Comparison of ENCODE assay signal across 19 cellular contexts in the genomic region with DNA sequence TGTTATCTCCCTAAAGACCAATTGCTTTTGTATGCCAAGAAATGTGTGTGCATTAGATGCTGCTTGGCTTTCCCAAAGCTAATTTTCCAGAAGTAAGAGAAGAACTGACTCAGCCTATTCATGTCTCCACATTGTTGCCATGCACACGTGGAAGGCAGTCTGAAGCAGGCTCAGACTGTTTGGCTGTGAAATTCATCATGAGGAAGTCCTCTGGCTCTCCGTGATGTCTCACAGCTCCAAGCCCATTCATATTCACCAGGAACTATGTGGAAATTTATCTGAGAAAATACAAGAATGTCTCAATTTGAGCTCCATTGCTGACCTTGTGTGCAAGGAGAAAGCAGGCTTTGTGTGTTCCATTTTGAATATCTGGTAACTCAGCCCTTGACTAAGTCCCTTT.
A peak's percentile ranks its signal among the peaks of the same experiment; 100 is the strongest.
DNase-seq lines count a peak whose midpoint lies in the region; ATAC-seq and TF ChIP-seq lines count a peak whose summit lies in the region.
"Had no signal": no experiment of that assay in that cellular context is flagged by ENCODE, and none has a peak within 500 bp of the region (broad histone marks: within the 10 kb centered on the region; RNA-seq: fewer than 3 reads in every experiment).

No MANE protein-coding gene starts in this region.

- CTCF ChIA-PET in activated CD8-positive, alpha-beta memory T cell treated with anti-CD3 and anti-CD28 coated beads, Interleukin-2, amount 10 ng/mL, durations not matched to agents 7 days and 5 days (lab: Charles Lee): no interaction called here

- peak overlapping the region; percentile 85 for H2AFZ ChIP-seq in neural progenitor cell (replicated peaks)

- H3K4me1 ChIP-seq in neural progenitor cell (peaks cover 16% of the 10 kb centered on the region), mesendoderm (ENCODE audit: control insufficient read depth, low read depth, low read length) (no peaks in the 10 kb centered on the region)
- H3K4me1 ChIP-seq: gastrocnemius medialis, SJSA1, upper lobe of right lung had no signal

- no peak for ATAC-seq in activated CD8-positive, alpha-beta memory T cell treated with anti-CD3 and anti-CD28 coated beads, Interleukin-2, amount 10 ng/mL, durations not matched to agents 7 days and 5 days
- ATAC-seq in GM21381 (IDR thresholded peaks at IDR 0.05; ENCODE audit: unreplicated experiment): no peak
- ATAC-seq: gastrocnemius medialis, upper lobe of right lung had no signal

- no peak overlapping the region for H3K27ac Mint-ChIP-seq in neural progenitor cell
- no peak overlapping the region for H3K27ac Mint-ChIP-seq in activated CD8-positive, alpha-beta memory T cell treated with anti-CD3 and anti-CD28 coated beads, Interleukin-2, amount 10 ng/mL, durations not matched to agents 7 days and 5 days
- H3K27ac Mint-ChIP-seq: activated naive CD8-positive, alpha-beta T cell treated with anti-CD3 and anti-CD28 coated beads for 36 hours had no signal

- no peaks in the 10 kb centered on the region for H3K36me3 Mint-ChIP-seq in neural progenitor cell
- no peaks in the 10 kb centered on the region for H3K36me3 Mint-ChIP-seq in activated CD8-positive, alpha-beta memory T cell treated with anti-CD3 and anti-CD28 coated beads, Interleukin-2, amount 10 ng/mL, durations not matched to agents 7 days and 5 days
- H3K36me3 Mint-ChIP-seq: activated naive CD8-positive, alpha-beta T cell treated with anti-CD3 and anti-CD28 coated beads for 36 hours had no signal

- H3K9me3 ChIP-seq in neural progenitor cell (ENCODE audit: low read depth): no peaks in the 10 kb centered on the region
- H3K9me3 ChIP-seq: BLaER1, gastrocnemius medialis, SJSA1, upper lobe of right lung had no signal

- DNase-seq in Daoy (ENCODE audit: low read depth) (peak; percentile 6), RPMI7951 (ENCODE audit: low read depth) (peak; percentile 56), epithelial cell of prostate (ENCODE audit: low read depth, low spot score) (peak; percentile 69), neural progenitor cell (ENCODE audit: low spot score) (no peak), NCI-H526 (lab: John Stamatoyannopoulos, UW) (no peak), mesendoderm (no peak)
- no peak for DNase-seq in activated CD8-positive, alpha-beta memory T cell treated with anti-CD3 and anti-CD28 coated beads, Interleukin-2, amount 10 ng/mL, durations not matched to agents 7 days and 5 days
- DNase-seq: activated CD4-positive, CD25-positive, alpha-beta regulatory T cell; activated naive CD8-positive, alpha-beta T cell treated with anti-CD3 and anti-CD28 coated beads for 36 hours; activated T-cell treated with anti-CD3 and anti-CD28 coated beads for 4 hours; cortex of kidney; gastrocnemius medialis; islet precursor cell; NK-92 treated with Interleukin-12 subunit alpha and Interleukin-12 subunit beta, amount 100 ng/mL, for 24 hours; stimulated activated CD4-positive, alpha-beta T cell treated with anti-CD3 and anti-CD28 coated beads, Interleukin-2, amount 100 ng/mL, for 24 hours; upper lobe of right lung had no signal

- WGBS in mesendoderm (ENCODE audit: extremely low coverage, insufficient coverage, low lambda C conversion rate): no CpG with 5 or more reads among the region's 2 CpGs

- H3K27me3 ChIP-seq in neural progenitor cell (no peaks in the 10 kb centered on the region), mesendoderm (ENCODE audit: insufficient read depth, low read length, poor library complexity) (no peaks in the 10 kb centered on the region)
- H3K27me3 ChIP-seq: BLaER1, gastrocnemius medialis, SJSA1, upper lobe of right lung had no signal

- no peak overlapping the region for H2BK5ac ChIP-seq in mesendoderm (ENCODE audit: low read length)

- H2BK120ac ChIP-seq in mesendoderm (ENCODE audit: low read depth, low read length): no peak overlapping the region

- TF ChIP-seq CTCF in neural progenitor cell (IDR thresholded peaks at IDR 0.05): no peak

- peaks cover 19% of the 10 kb centered on the region for H3K4me1 Mint-ChIP-seq in neural progenitor cell
- no peaks in the 10 kb centered on the region for H3K4me1 Mint-ChIP-seq in activated CD8-positive, alpha-beta memory T cell treated with anti-CD3 and anti-CD28 coated beads, Interleukin-2, amount 10 ng/mL, durations not matched to agents 7 days and 5 days
- H3K4me1 Mint-ChIP-seq: activated naive CD8-positive, alpha-beta T cell treated with anti-CD3 and anti-CD28 coated beads for 36 hours had no signal

- H3K36me3 ChIP-seq in neural progenitor cell: no peaks in the 10 kb centered on the region
- H3K36me3 ChIP-seq in mesendoderm (ENCODE audit: control insufficient read depth, insufficient read depth, low read length): no peaks in the 10 kb centered on the region
- H3K36me3 ChIP-seq: BLaER1, gastrocnemius medialis, SJSA1, upper lobe of right lung had no signal

- H3K18ac ChIP-seq in mesendoderm (ENCODE audit: low read length): no peak overlapping the region

- H3K9ac ChIP-seq in neural progenitor cell (no peak overlapping the region), mesendoderm (ENCODE audit: low read length) (no peak overlapping the region)
- H3K9ac ChIP-seq: BLaER1 had no signal

- H3K4ac ChIP-seq in mesendoderm (ENCODE audit: low read depth, low read length): no peak overlapping the region

- no peak overlapping the region for H3K56ac ChIP-seq in mesendoderm (ENCODE audit: low read length)

- H3K79me1 ChIP-seq in mesendoderm (ENCODE audit: low read length): no peaks in the 10 kb centered on the region

- no peaks in the 10 kb centered on the region for H3K9me3 Mint-ChIP-seq in neural progenitor cell
- no peaks in the 10 kb centered on the region for H3K9me3 Mint-ChIP-seq in activated CD8-positive, alpha-beta memory T cell treated with anti-CD3 and anti-CD28 coated beads, Interleukin-2, amount 10 ng/mL, durations not matched to agents 7 days and 5 days (ENCODE audit: low read depth)
- H3K9me3 Mint-ChIP-seq: activated naive CD8-positive, alpha-beta T cell treated with anti-CD3 and anti-CD28 coated beads for 36 hours had no signal

- H3K79me2 ChIP-seq in neural progenitor cell (ENCODE audit: low read depth) (no peaks in the 10 kb centered on the region), mesendoderm (ENCODE audit: control insufficient read depth, insufficient read depth, low read length) (no peaks in the 10 kb centered on the region)

- peaks cover 2% of the 10 kb centered on the region for H3K27me3 Mint-ChIP-seq in neural progenitor cell (ENCODE audit: insufficient read depth, low read depth)
- H3K27me3 Mint-ChIP-seq in activated CD8-positive, alpha-beta memory T cell treated with anti-CD3 and anti-CD28 coated beads, Interleukin-2, amount 10 ng/mL, durations not matched to agents 7 days and 5 days: no peaks in the 10 kb centered on the region
- H3K27me3 Mint-ChIP-seq: activated naive CD8-positive, alpha-beta T cell treated with anti-CD3 and anti-CD28 coated beads for 36 hours had no signal

- no peak overlapping the region for H4K8ac ChIP-seq in mesendoderm (ENCODE audit: low read depth, low read length)

- no peak overlapping the region for H2AK5ac ChIP-seq in mesendoderm (ENCODE audit: low read length)

- no peak overlapping the region for H3K23ac ChIP-seq in mesendoderm (ENCODE audit: low read length)

- peaks cover 6% of the 10 kb centered on the region for H3F3A ChIP-seq in neural progenitor cell (ENCODE audit: low read depth)

- H3K4me3 ChIP-seq in neural progenitor cell (no peak overlapping the region), mesendoderm (ENCODE audit: low read length) (no peak overlapping the region)
- H3K4me3 ChIP-seq: BLaER1, gastrocnemius medialis, SJSA1, upper lobe of right lung had no signal

- H4K20me1 ChIP-seq in neural progenitor cell (ENCODE audit: low read depth): no peaks in the 10 kb centered on the region
- H4K20me1 ChIP-seq: BLaER1 had no signal

- H4K5ac ChIP-seq in mesendoderm (ENCODE audit: low read length): no peak overlapping the region

- no peak overlapping the region for H2BK15ac ChIP-seq in mesendoderm (replicated peaks; ENCODE audit: low read depth)

- no peak overlapping the region for H3K4me3 Mint-ChIP-seq in neural progenitor cell
- H3K4me3 Mint-ChIP-seq in activated CD8-positive, alpha-beta memory T cell treated with anti-CD3 and anti-CD28 coated beads, Interleukin-2, amount 10 ng/mL, durations not matched to agents 7 days and 5 days: no peak overlapping the region
- H3K4me3 Mint-ChIP-seq: activated naive CD8-positive, alpha-beta T cell treated with anti-CD3 and anti-CD28 coated beads for 36 hours had no signal

- H3K27ac ChIP-seq in epithelial cell of prostate (peak overlapping the region; percentile 15), neural progenitor cell (no peak overlapping the region), mesendoderm (ENCODE audit: low read depth, low read length) (no peak overlapping the region)
- H3K27ac ChIP-seq: BLaER1, gastrocnemius medialis, SJSA1, upper lobe of right lung had no signal

- no peak overlapping the region for H3K4me2 ChIP-seq in neural progenitor cell
- no peak overlapping the region for H3K4me2 ChIP-seq in mesendoderm (ENCODE audit: low read length)
- H3K4me2 ChIP-seq: BLaER1 had no signal

Comparison
In these comparisons a context has a peak if more than half of its experiments do, and no peak if none do; other contexts are left out.
1. DNase-seq: peak in Daoy (single experiment), RPMI7951 (single experiment) and epithelial cell of prostate (single experiment); none in neural progenitor cell (single experiment), activated CD8-positive, alpha-beta memory T cell treated with anti-CD3 and anti-CD28 coated beads, Interleukin-2, amount 10 ng/mL, durations not matched to agents 7 days and 5 days (single experiment), NCI-H526 (0 of 2) and mesendoderm (single experiment).